19 cellular contexts compared by ENCODE assay signal in genomic region chr6:40932366-40932765, GRCh38.
A peak's percentile ranks its signal among the peaks of the same experiment; 100 is the strongest.
DNase-seq lines count a peak whose midpoint lies in the region; ATAC-seq, FAIRE-seq and TF ChIP-seq lines count a peak whose summit lies in the region.
"Had no signal": no experiment of that assay in that cellular context is flagged by ENCODE, and none has a peak within 500 bp of the region (broad histone marks: within the 10 kb centered on the region; RNA-seq: fewer than 3 reads in every experiment).

No MANE protein-coding gene starts in this region.

- H3K79me2 ChIP-seq in astrocyte (ENCODE audit: insufficient read depth, low read length) = no peaks in the 10 kb centered on the region

- no peak overlapping the region for H3K27ac Mint-ChIP-seq in astrocyte (ENCODE audit: unreplicated experiment)
- no peak overlapping the region for H3K27ac Mint-ChIP-seq in CD8-positive, alpha-beta memory T cell
- H3K27ac Mint-ChIP-seq: IgD-negative memory B cell had no signal

- no peaks in the 10 kb centered on the region for H4K20me1 ChIP-seq in astrocyte (ENCODE audit: insufficient read depth, low read length)

- H3K36me3 Mint-ChIP-seq in astrocyte (ENCODE audit: low read depth, unreplicated experiment) = no peaks in the 10 kb centered on the region
- H3K36me3 Mint-ChIP-seq in CD8-positive, alpha-beta memory T cell = no peaks in the 10 kb centered on the region
- H3K36me3 Mint-ChIP-seq: IgD-negative memory B cell had no signal

- peak overlapping the region; percentile 88 for H3K27ac ChIP-seq in right cardiac atrium (ENCODE audit: low read length)
- H3K27ac ChIP-seq in astrocyte (ENCODE audit: low read depth, low read length) = peak overlapping the region; percentile 44
- H3K27ac ChIP-seq in CD8-positive, alpha-beta memory T cell (ENCODE audit: low read depth, low read length) = no peak overlapping the region
- H3K27ac ChIP-seq in A673 (ENCODE audit: low read depth, low read length, poor library complexity, severe bottlenecking) = no peak overlapping the region
- H3K27ac ChIP-seq: SK-N-MC had no signal

- DNase-seq in right cardiac atrium = no peak
- no peak for DNase-seq in cardiac septum (ENCODE audit: low spot score)
- no peak for DNase-seq in astrocyte (ENCODE audit: low read depth)
- DNase-seq in fibroblast of mammary gland (ENCODE audit: low read depth) = peak; percentile 33
- DNase-seq in activated CD8-positive, alpha-beta memory T cell treated with anti-CD3 and anti-CD28 coated beads for 24 hours = no peak
- no peak for DNase-seq in CD8-positive, alpha-beta memory T cell
- no peak for DNase-seq in A673 (ENCODE audit: low spot score)
- DNase-seq in activated T-cell treated with anti-CD3 and anti-CD28 coated beads for 4 hours = no peak
- DNase-seq: C1 segment of cervical spinal cord, DMS153, H7, NCI-H1417 treated with DMSO at 0.1 percent for 48 hours, NCI-H2029 treated with DMSO at 0.1 percent for 48 hours, NCI-H2171 treated with DMSO at 0.1 percent for 48 hours, NCI-H748 treated with DMSO at 0.1 percent for 48 hours, OCI-M1 had no signal

- POLR2A ChIA-PET in CD8-positive, alpha-beta memory T cell (lab: Charles Lee) = no interaction called here
- POLR2A ChIA-PET in A673 (lab: Charles Lee; ENCODE audit: low non-redundant PET) = no interaction called here

- H3K27me3 ChIP-seq in right cardiac atrium (ENCODE audit: control insufficient read depth, insufficient read depth) (no peaks in the 10 kb centered on the region), astrocyte (ENCODE audit: insufficient read depth, low read length) (no peaks in the 10 kb centered on the region), A673 (replicated peaks; ENCODE audit: insufficient read depth, low read depth, low read length, poor library complexity) (no peaks in the 10 kb centered on the region)
- no peaks in the 10 kb centered on the region for H3K27me3 ChIP-seq in CD8-positive, alpha-beta memory T cell (ENCODE audit: insufficient read depth, low read length, poor library complexity, severe bottlenecking)

- H3K4me1 ChIP-seq in right cardiac atrium (ENCODE audit: control insufficient read depth, insufficient read depth, low read length) (peaks cover 16% of the 10 kb centered on the region), astrocyte (ENCODE audit: insufficient read depth, low read length) (peaks cover 36% of the 10 kb centered on the region), A673 (ENCODE audit: insufficient read depth, low read length, poor library complexity, severe bottlenecking) (peaks cover 11% of the 10 kb centered on the region)
- H3K4me1 ChIP-seq in CD8-positive, alpha-beta memory T cell (ENCODE audit: insufficient read depth, low read length) = no peaks in the 10 kb centered on the region

- H3K9me3 ChIP-seq in right cardiac atrium (ENCODE audit: control insufficient read depth, low read length) = no peaks in the 10 kb centered on the region
- peaks cover 2% of the 10 kb centered on the region for H3K9me3 ChIP-seq in astrocyte (ENCODE audit: insufficient read depth, low read depth, low read length)
- H3K9me3 ChIP-seq in CD8-positive, alpha-beta memory T cell (ENCODE audit: low read length) = no peaks in the 10 kb centered on the region
- H3K9me3 ChIP-seq in A673 (ENCODE audit: low read depth, low read length, poor library complexity, severe bottlenecking) = no peaks in the 10 kb centered on the region

- H2AFZ ChIP-seq in astrocyte (ENCODE audit: low read depth, low read length) = no peak overlapping the region

- WGBS in right cardiac atrium = 57% methylated on average over 2 of the region's 2 CpGs

- intact Hi-C loops in right cardiac atrium (cut with DNase I) (no loop called here), cardiac septum (cut with DNase I) (loop anchor here (2.0 kb wide), 1 partner anchor 64 kb away; no protein-coding TSS in a partner anchor), A673 (cut with micrococcal nuclease; ENCODE audit: unreplicated experiment) (no loop called here)

- H3K4me3 ChIP-seq in right cardiac atrium (ENCODE audit: low read length) = no peak overlapping the region
- H3K4me3 ChIP-seq in astrocyte (ENCODE audit: insufficient read depth, low read depth, low read length) = no peak overlapping the region
- no peak overlapping the region for H3K4me3 ChIP-seq in fibroblast of mammary gland (ENCODE audit: control insufficient read depth, low read depth, low read length)
- H3K4me3 ChIP-seq in CD8-positive, alpha-beta memory T cell (ENCODE audit: low read length) = no peak overlapping the region
- no peak overlapping the region for H3K4me3 ChIP-seq in A673 (ENCODE audit: low read depth, low read length, poor library complexity, severe bottlenecking)
- H3K4me3 ChIP-seq: SK-N-MC had no signal

- TF ChIP-seq CTCF in astrocyte (IDR thresholded peaks at IDR 0.05; ENCODE audit: insufficient read depth, low read depth, low read length) (no peak), fibroblast of mammary gland (conservative IDR thresholded peaks at IDR 0.05; ENCODE audit: control insufficient read depth, insufficient read depth, low read depth, low read length) (no peak), A673 (conservative IDR thresholded peaks at IDR 0.05; ENCODE audit: low read depth, low read length) (no peak)

- no peak for FAIRE-seq in astrocyte (lab: Jason Lieb, UNC)
- FAIRE-seq: A204.1 had no signal

- no peak overlapping the region for H3K9ac ChIP-seq in astrocyte (ENCODE audit: low read length)

- H3K4me2 ChIP-seq in astrocyte (ENCODE audit: low read length) = peak overlapping the region; percentile 33

- H3K36me3 ChIP-seq in astrocyte (ENCODE audit: insufficient read depth, low read length) (no peaks in the 10 kb centered on the region), A673 (ENCODE audit: insufficient read depth, low read length, poor library complexity, severe bottlenecking) (no peaks in the 10 kb centered on the region)
- H3K36me3 ChIP-seq in CD8-positive, alpha-beta memory T cell (ENCODE audit: insufficient read depth, low read length) = no peaks in the 10 kb centered on the region

- H3K4me1 Mint-ChIP-seq in astrocyte (ENCODE audit: low read depth, unreplicated experiment) = peaks cover 26% of the 10 kb centered on the region
- no peaks in the 10 kb centered on the region for H3K4me1 Mint-ChIP-seq in CD8-positive, alpha-beta memory T cell
- H3K4me1 Mint-ChIP-seq: IgD-negative memory B cell had no signal

- ATAC-seq in right cardiac atrium = no peak

- peaks cover 3% of the 10 kb centered on the region for H3K9me3 Mint-ChIP-seq in astrocyte (ENCODE audit: unreplicated experiment)
- H3K9me3 Mint-ChIP-seq in CD8-positive, alpha-beta memory T cell = no peaks in the 10 kb centered on the region
- H3K9me3 Mint-ChIP-seq: IgD-negative memory B cell had no signal

- BruUV-seq in A673 (replicated peaks; lab: Mats Ljungman, UMichigan) = no TSS peak

- H3K4me3 Mint-ChIP-seq in astrocyte (ENCODE audit: unreplicated experiment) = no peak overlapping the region
- H3K4me3 Mint-ChIP-seq in CD8-positive, alpha-beta memory T cell = no peak overlapping the region
- H3K4me3 Mint-ChIP-seq: IgD-negative memory B cell had no signal

- CTCF ChIA-PET in CD8-positive, alpha-beta memory T cell (lab: Charles Lee) = no interaction called here
- CTCF ChIA-PET in A673 (lab: Charles Lee) = no interaction called here

- peaks cover 2% of the 10 kb centered on the region for H3K27me3 Mint-ChIP-seq in astrocyte (ENCODE audit: low read depth, unreplicated experiment)
- H3K27me3 Mint-ChIP-seq in CD8-positive, alpha-beta memory T cell = peaks cover 2 to 3% of the 10 kb centered on the region in 2 donors

Comparison
In these comparisons a context has a peak if more than half of its experiments do, and no peak if none do; other contexts are left out.
1. H3K27ac ChIP-seq: peak in right cardiac atrium (single experiment) and astrocyte (single experiment); none in CD8-positive, alpha-beta memory T cell (single experiment) and A673 (single experiment).